Comparison of ENCODE assay signal across 16 cellular contexts in the genomic region with DNA sequence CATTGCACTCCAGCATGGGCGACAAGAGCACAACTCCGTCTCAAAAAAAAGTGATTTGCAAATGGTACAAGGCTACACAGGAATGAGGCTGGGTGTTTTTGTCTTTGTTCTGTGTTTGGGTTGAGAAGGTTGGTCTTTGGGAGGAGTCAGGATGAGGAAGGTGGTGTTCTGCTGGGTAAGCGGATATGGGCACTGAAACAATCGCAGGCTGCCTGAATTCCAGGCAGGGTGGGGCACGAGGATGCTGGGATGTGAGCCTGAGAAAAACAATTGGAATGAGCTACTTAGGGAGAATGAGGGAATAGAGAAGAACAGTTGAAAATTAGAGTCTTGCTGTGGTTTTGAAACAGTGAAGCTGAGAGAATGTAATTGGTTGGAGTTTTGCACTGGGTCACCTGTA. TPM values are rescaled to one million over a fixed set of nuclear protein-coding genes. Genes with fewer than 3 reads are reported as not detected.
DNase-seq lines count a peak whose midpoint lies in the region; ATAC-seq, FAIRE-seq and TF ChIP-seq lines count a peak whose summit lies in the region.
"Had no signal": no experiment of that assay in that cellular context is flagged by ENCODE, and none has a peak within 500 bp of the region (broad histone marks: within the 10 kb centered on the region; RNA-seq: fewer than 3 reads in every experiment).

No MANE protein-coding gene starts in this region.

- H3K4me1 Mint-ChIP-seq in CD8-positive, alpha-beta memory T cell: peaks cover 56 to 90% (median 81%) of the 10 kb centered on the region in 3 donors
- H3K4me1 Mint-ChIP-seq in stimulated activated memory B cell treated with anti-CD40 and anti-IgM and Interleukin-4, amounts not matched to agents 10 μg/mL and 1 μg/mL and 100 μg/mL, for 72 hours: peaks cover 67% of the 10 kb centered on the region
- H3K4me1 Mint-ChIP-seq in CD4-positive, alpha-beta memory T cell: peaks cover 29 to 67% (median 47%) of the 10 kb centered on the region in 4 donors

- H3K27ac Mint-ChIP-seq in CD8-positive, alpha-beta memory T cell: peak overlapping the region in 5 of 8 donors; percentile 29 to 95 (median 67)
- peak overlapping the region; percentile 25 for H3K27ac Mint-ChIP-seq in stimulated activated memory B cell treated with anti-CD40 and anti-IgM and Interleukin-4, amounts not matched to agents 10 μg/mL and 1 μg/mL and 100 μg/mL, for 72 hours
- H3K27ac Mint-ChIP-seq in CD4-positive, alpha-beta memory T cell: peak overlapping the region in 2 of 7 donors; percentile 35 to 51
- H3K27ac Mint-ChIP-seq: activated naive CD4-positive, alpha-beta T cell treated with anti-CD3 and anti-CD28 coated beads, Interleukin-2, amount 50 U/mL, for 72 hours had no signal

- H3K4me3 Mint-ChIP-seq in CD8-positive, alpha-beta memory T cell: no peak overlapping the region
- no peak overlapping the region for H3K4me3 Mint-ChIP-seq in stimulated activated memory B cell treated with anti-CD40 and anti-IgM and Interleukin-4, amounts not matched to agents 10 μg/mL and 1 μg/mL and 100 μg/mL, for 72 hours
- H3K4me3 Mint-ChIP-seq in CD4-positive, alpha-beta memory T cell: peak overlapping the region in 1 of 8 donors; percentile 29
- H3K4me3 Mint-ChIP-seq: activated CD4-positive, alpha-beta T cell treated with anti-CD3 and anti-CD28 coated beads for 36 hours had no signal

- no peaks in the 10 kb centered on the region for H3K27me3 Mint-ChIP-seq in CD8-positive, alpha-beta memory T cell
- H3K27me3 Mint-ChIP-seq in stimulated activated memory B cell treated with anti-CD40 and anti-IgM and Interleukin-4, amounts not matched to agents 10 μg/mL and 1 μg/mL and 100 μg/mL, for 72 hours: no peaks in the 10 kb centered on the region
- H3K27me3 Mint-ChIP-seq in CD4-positive, alpha-beta memory T cell: no peaks in the 10 kb centered on the region
- H3K27me3 Mint-ChIP-seq: activated CD4-positive, alpha-beta T cell treated with anti-CD3 and anti-CD28 coated beads for 36 hours had no signal

- 81 to 90% (median 85%) methylated on average over 5 of the region's 5 CpGs for WGBS in adrenal gland, 4 donors
- WGBS in gastroesophageal sphincter (ENCODE audit: low coverage in 1 of 2), 2 donors: 61 to 75% methylated on average over 2 to 3 of the region's 5 CpGs

- CTCF ChIA-PET in CD8-positive, alpha-beta memory T cell (lab: Charles Lee): interaction anchor here (0.7 to 1.4 kb wide), 3 partner anchors 17 to 34 kb away, joined by 3 read pairs; no protein-coding TSS in a partner anchor
- CTCF ChIA-PET in CD4-positive, alpha-beta memory T cell (lab: Charles Lee; ENCODE audit: partially characterized antibody): interaction anchor here (0.8 to 4.3 kb wide), 3 partner anchors 17 to 33 kb away, joined by 3 to 24 read pairs (median 3); no protein-coding TSS in a partner anchor

- TF ChIP-seq CTCF in adrenal gland (IDR thresholded peaks at IDR 0.05) (no peak), gastroesophageal sphincter (IDR thresholded peaks at IDR 0.05) (no peak)

- no peaks in the 10 kb centered on the region for H3K9me3 ChIP-seq in CD8-positive, alpha-beta memory T cell (ENCODE audit: low read length)
- H3K9me3 ChIP-seq in adrenal gland (replicated peaks in 1 of 3) (no peaks in the 10 kb centered on the region), gastroesophageal sphincter (no peaks in the 10 kb centered on the region)
- no peaks in the 10 kb centered on the region for H3K9me3 ChIP-seq in CD4-positive, alpha-beta memory T cell (ENCODE audit: control insufficient read depth in 1 of 2, low read length in 2 of 2)
- H3K9me3 ChIP-seq: BLaER1 had no signal

- no peak overlapping the region for H3K4me3 ChIP-seq in CD8-positive, alpha-beta memory T cell (ENCODE audit: low read length)
- H3K4me3 ChIP-seq in adrenal gland (no peak overlapping the region), gastroesophageal sphincter (no peak overlapping the region)
- no peak overlapping the region for H3K4me3 ChIP-seq in CD4-positive, alpha-beta memory T cell (ENCODE audit: low read length in 2 of 2)
- H3K4me3 ChIP-seq: BLaER1, cardiac muscle cell had no signal

- H3K4me1 ChIP-seq in CD8-positive, alpha-beta memory T cell (ENCODE audit: insufficient read depth, low read length): peaks cover 27% of the 10 kb centered on the region
- peaks cover 17 to 56% of the 10 kb centered on the region in 2 donors for H3K4me1 ChIP-seq in adrenal gland (replicated peaks in 1 of 2)
- H3K4me1 ChIP-seq in gastroesophageal sphincter: peaks cover 20 to 98% (median 28%) of the 10 kb centered on the region in 3 donors
- H3K4me1 ChIP-seq in CD4-positive, alpha-beta memory T cell (ENCODE audit: insufficient read depth, low read length): peaks cover 12% of the 10 kb centered on the region
- H3K4me1 ChIP-seq: BLaER1 had no signal

- H3K27me3 ChIP-seq in CD8-positive, alpha-beta memory T cell (ENCODE audit: insufficient read depth, low read length, poor library complexity, severe bottlenecking): no peaks in the 10 kb centered on the region
- H3K27me3 ChIP-seq in adrenal gland (no peaks in the 10 kb centered on the region), gastroesophageal sphincter (no peaks in the 10 kb centered on the region)
- no peaks in the 10 kb centered on the region for H3K27me3 ChIP-seq in CD4-positive, alpha-beta memory T cell (ENCODE audit: insufficient read depth, low read length)
- H3K27me3 ChIP-seq: BLaER1, cardiac muscle cell had no signal

- peaks cover 10 to 68% (median 22%) of the 10 kb centered on the region in 3 donors for H3K36me3 Mint-ChIP-seq in CD8-positive, alpha-beta memory T cell
- peaks cover 80% of the 10 kb centered on the region for H3K36me3 Mint-ChIP-seq in stimulated activated memory B cell treated with anti-CD40 and anti-IgM and Interleukin-4, amounts not matched to agents 10 μg/mL and 1 μg/mL and 100 μg/mL, for 72 hours
- peaks cover 42% of the 10 kb centered on the region in 2 donors for H3K36me3 Mint-ChIP-seq in CD4-positive, alpha-beta memory T cell

- TF ChIP-seq POLR2A in adrenal gland (IDR thresholded peaks at IDR 0.05) (no peak), gastroesophageal sphincter (IDR thresholded peaks at IDR 0.05) (no peak), H54 (IDR thresholded peaks at IDR 0.05; ENCODE audit: low read depth, low read length) (no peak)

- no peak for TF ChIP-seq EP300 in gastroesophageal sphincter (IDR thresholded peaks at IDR 0.05)

- intact Hi-C loops in adrenal gland (cut with DNase I): no loop called here
- intact Hi-C loops in CD4-positive, alpha-beta memory T cell (cut with micrococcal nuclease): no loop called here

- POLR2A ChIA-PET in CD8-positive, alpha-beta memory T cell (lab: Charles Lee): interaction anchor here (0.9 kb wide), 1 partner anchor 16 kb away, joined by 3 read pairs; no protein-coding TSS in a partner anchor
- POLR2A ChIA-PET in CD4-positive, alpha-beta memory T cell (lab: Charles Lee; ENCODE audit: partially characterized antibody): no interaction called here

- no peak overlapping the region for H3K27ac ChIP-seq in CD8-positive, alpha-beta memory T cell (ENCODE audit: low read depth, low read length)
- peak overlapping the region in 3 of 5 donors; percentile 3 to 71 (median 45) for H3K27ac ChIP-seq in adrenal gland
- H3K27ac ChIP-seq in gastroesophageal sphincter: peak overlapping the region in 3 of 4 donors; percentile 5 to 61 (median 56)
- H3K27ac ChIP-seq in CD4-positive, alpha-beta memory T cell (ENCODE audit: low read depth, low read length): no peak overlapping the region
- H3K27ac ChIP-seq: BLaER1, cardiac muscle cell had no signal

- no peak for DNase-seq in CD8-positive, alpha-beta memory T cell
- DNase-seq in adrenal gland (no peak), H54 (ENCODE audit: insufficient read length, low spot score) (no peak), cerebellar nuclear complex (lab: John Stamatoyannopoulos, UW) (no peak)
- DNase-seq in activated CD4-positive, CD25-positive, alpha-beta regulatory T cell (lab: John Stamatoyannopoulos, UW): no peak
- DNase-seq in CD4-positive, alpha-beta memory T cell: no peak
- DNase-seq: activated CD4-positive, alpha-beta T cell treated with anti-CD3 and anti-CD28 coated beads for 36 hours; DMS79; glutamatergic neuron; NCI-H1417; SHP77 had no signal

- no peak for FAIRE-seq in H54 (lab: Jason Lieb, UNC)

- no peaks in the 10 kb centered on the region for H3K9me3 Mint-ChIP-seq in CD8-positive, alpha-beta memory T cell
- peaks cover 3% of the 10 kb centered on the region for H3K9me3 Mint-ChIP-seq in stimulated activated memory B cell treated with anti-CD40 and anti-IgM and Interleukin-4, amounts not matched to agents 10 μg/mL and 1 μg/mL and 100 μg/mL, for 72 hours
- H3K9me3 Mint-ChIP-seq in CD4-positive, alpha-beta memory T cell: no peaks in the 10 kb centered on the region

- peaks cover 17% of the 10 kb centered on the region for H3K36me3 ChIP-seq in CD8-positive, alpha-beta memory T cell (ENCODE audit: insufficient read depth, low read length)
- H3K36me3 ChIP-seq in adrenal gland (replicated peaks in 1 of 2): peaks cover 0 to 30% of the 10 kb centered on the region in 2 donors
- H3K36me3 ChIP-seq in gastroesophageal sphincter: peaks cover 0 to 32% of the 10 kb centered on the region in 2 donors
- H3K36me3 ChIP-seq in CD4-positive, alpha-beta memory T cell (ENCODE audit: insufficient read depth, low read length): peaks cover 12% of the 10 kb centered on the region
- H3K36me3 ChIP-seq: BLaER1, cardiac muscle cell had no signal

- ATAC-seq in gastroesophageal sphincter: peak; percentile 65
- no peak for ATAC-seq in stimulated activated memory B cell treated with anti-CD40 and anti-IgM and Interleukin-4, amounts not matched to agents 10 μg/mL and 1 μg/mL and 100 μg/mL, for 72 hours
- ATAC-seq: activated CD4-positive, alpha-beta T cell treated with anti-CD3 and anti-CD28 coated beads for 36 hours; activated naive CD4-positive, alpha-beta T cell treated with anti-CD3 and anti-CD28 coated beads, Interleukin-2, amount 50 U/mL, for 72 hours had no signal

RNA-seq across cellular contexts. Expression of a gene that starts 51.6 kb away (rescaled TPM):
- total RNA-seq in CD8-positive, alpha-beta memory T cell: 10 to 100 TPM; 78.6 to 87.1 TPM
- 115 TPM for polyA plus RNA-seq in CD8-positive, alpha-beta memory T cell
- total RNA-seq in adrenal gland (100 to 1,000 TPM; 116 to 231 (median 167) TPM), gastroesophageal sphincter (100 to 1,000 TPM; 183 to 225 (median 203) TPM)
- 10 to 100 TPM; 12.0 to 73.9 (median 14.5) TPM for polyA plus RNA-seq in adrenal gland
- 10 to 100 TPM; 86.6 to 87.8 TPM for total RNA-seq in CD4-positive, alpha-beta memory T cell
- polyA plus RNA-seq in CD4-positive, alpha-beta memory T cell: 100 to 1,000 TPM in 1 of 2 donors, 10 to 100 TPM in 1; 44.1 to 103 TPM

Comparison
In these comparisons a context has a peak if more than half of its experiments do, and no peak if none do; other contexts are left out.
1. H3K27ac ChIP-seq: peak in adrenal gland (3 of 5) and gastroesophageal sphincter (3 of 4); none in CD8-positive, alpha-beta memory T cell (single experiment) and CD4-positive, alpha-beta memory T cell (single experiment).